2 cellular contexts compared by ENCODE assay signal in genomic region chr7:46143949-46144917, GRCh38.
TF ChIP-seq lines count a peak whose summit lies in the region.

No MANE protein-coding gene starts in this region.

TF ChIP-seq in IMR-90, 13 proteins besides CTCF, POLR2A, EP300 and RAD21:
- TF ChIP-seq RFX5 (IDR thresholded peaks at IDR 0.05; ENCODE audit: low read depth, low read length), result no peak
- no peak for TF ChIP-seq USF2 (IDR thresholded peaks at IDR 0.05; ENCODE audit: low read depth, low read length)
- no peak for TF ChIP-seq NFE2L2 (IDR thresholded peaks at IDR 0.05; ENCODE audit: low read depth, low read length)
- TF ChIP-seq SMC3 (IDR thresholded peaks at IDR 0.05; ENCODE audit: low read depth, low read length), result no peak
- TF ChIP-seq CHD1 (IDR thresholded peaks at IDR 0.05; ENCODE audit: low read depth, low read length), result no peak
- TF ChIP-seq MAZ (IDR thresholded peaks at IDR 0.05; ENCODE audit: borderline replicate concordance, low read depth, low read length), result no peak
- TF ChIP-seq BHLHE40 (IDR thresholded peaks at IDR 0.05; ENCODE audit: low read depth, low read length), result no peak
- no peak for TF ChIP-seq CEBPB (IDR thresholded peaks at IDR 0.05; ENCODE audit: low read depth, low read length)
- no peak for TF ChIP-seq RCOR1 (IDR thresholded peaks at IDR 0.05; ENCODE audit: insufficient replicate concordance, low read length)
- TF ChIP-seq MAFK (IDR thresholded peaks at IDR 0.05; ENCODE audit: low read depth, low read length), result no peak
- TF ChIP-seq MXI1 (IDR thresholded peaks at IDR 0.05; ENCODE audit: borderline replicate concordance, low read depth, low read length), result no peak
- no peak for TF ChIP-seq FOS (IDR thresholded peaks at IDR 0.05; ENCODE audit: low read depth, low read length)
- TF ChIP-seq ELK1 (IDR thresholded peaks at IDR 0.05; ENCODE audit: borderline replicate concordance, low read depth, low read length), result no peak

TF ChIP-seq in H1, 55 proteins besides CTCF, POLR2A, EP300 and RAD21:
- TF ChIP-seq SIN3A (conservative IDR thresholded peaks at IDR 0.05 in 1 of 2, IDR thresholded peaks at IDR 0.05 in 1 of 2; ENCODE audit: low read depth in 1 of 2, low read length in 2 of 2), result no peak
- no peak for TF ChIP-seq CBX5 (IDR thresholded peaks at IDR 0.05; ENCODE audit: low read depth, low read length)
- no peak for TF ChIP-seq TBP (IDR thresholded peaks at IDR 0.05; ENCODE audit: low read depth, low read length)
- TF ChIP-seq GTF2F1 (IDR thresholded peaks at IDR 0.05; ENCODE audit: borderline replicate concordance, low read depth, low read length), result no peak
- no peak for TF ChIP-seq POU5F1 (IDR thresholded peaks at IDR 0.05; ENCODE audit: low read depth, low read length)
- no peak for TF ChIP-seq RBBP5 (IDR thresholded peaks at IDR 0.05; ENCODE audit: borderline replicate concordance, low read depth, low read length)
- TF ChIP-seq EZH2 (IDR thresholded peaks at IDR 0.05; ENCODE audit: low read depth, low read length, severe bottlenecking), result no peak
- TF ChIP-seq SIX5 (IDR thresholded peaks at IDR 0.05; ENCODE audit: low read depth, low read length), result no peak
- TF ChIP-seq EGR1 (IDR thresholded peaks at IDR 0.05; ENCODE audit: borderline replicate concordance, low read depth, low read length), result no peak
- no peak for TF ChIP-seq HDAC6 (IDR thresholded peaks at IDR 0.05; ENCODE audit: low read depth, low read length)
- no peak for TF ChIP-seq CBX8 (IDR thresholded peaks at IDR 0.05; ENCODE audit: borderline replicate concordance, low read depth, low read length)
- TF ChIP-seq ATF3 (IDR thresholded peaks at IDR 0.05; ENCODE audit: insufficient read depth, low read depth, low read length), result no peak
